7 cellular contexts compared by ENCODE assay signal in the genomic region with DNA sequence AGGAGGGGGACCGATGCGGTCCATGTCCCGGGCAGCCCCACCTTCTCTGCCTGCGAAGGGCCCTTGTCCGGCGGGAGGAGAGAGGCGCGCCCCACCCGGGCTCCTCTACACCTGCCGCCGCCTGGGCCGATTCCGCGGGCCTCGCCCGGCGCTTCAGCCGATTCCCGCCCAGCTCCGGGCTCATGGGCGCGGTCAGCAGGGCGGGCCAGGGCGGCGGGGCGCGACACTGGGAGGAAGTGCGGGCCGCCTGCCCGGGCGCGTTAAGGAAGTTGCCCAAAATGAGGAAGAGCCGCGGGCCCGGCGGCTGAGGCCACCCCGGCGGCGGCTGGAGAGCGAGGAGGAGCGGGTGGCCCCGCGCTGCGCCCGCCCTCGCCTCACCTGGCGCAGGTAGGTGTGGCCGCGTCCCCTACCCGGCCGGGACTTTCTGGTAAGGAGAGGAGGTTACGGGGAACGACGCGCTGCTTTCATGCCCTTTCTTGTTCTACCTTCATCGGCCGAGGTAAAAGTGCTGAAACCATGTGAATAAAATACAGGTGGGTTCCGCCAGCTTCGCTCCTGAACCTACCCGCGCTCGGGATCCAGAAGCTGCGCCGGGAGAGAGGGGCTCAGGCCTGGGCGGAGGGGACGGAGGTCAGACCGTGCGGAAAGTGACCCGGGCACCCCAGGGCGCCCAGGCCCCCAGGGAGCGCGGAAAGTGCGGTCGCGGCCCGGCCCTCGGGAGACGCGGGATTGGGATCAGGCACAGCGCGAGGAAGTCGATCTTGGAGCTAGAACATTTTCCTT. TPM values are rescaled to one million over a fixed set of nuclear protein-coding genes. Genes with fewer than 3 reads are reported as not detected.
DNase-seq lines count a peak whose midpoint lies in the region; ATAC-seq and TF ChIP-seq lines count a peak whose summit lies in the region.

Gene SYK, plus strand, starts transcription at position 313 of the 783 bp plus-strand sequence. CDS start 42,080 bp downstream, outside the sequence.

- DNase-seq in MM.1S, result peak; percentile 78
- DNase-seq in activated B cell treated with CpG ODN at 0.5 μM for 24 hours, result peak; percentile 72
- DNase-seq in hepatocyte (ENCODE audit: low spot score), result peak; percentile 56
- no peak for DNase-seq in SK-N-DZ (ENCODE audit: low spot score)

- H3K27ac Mint-ChIP-seq in activated B cell treated with CpG ODN at 0.5 μM for 24 hours, result peak within 1 kb of the TSS; percentile 94

- H3K27ac ChIP-seq in MM.1S (ENCODE audit: low read length) (peak within 1 kb of the TSS; percentile 67), hepatocyte (peak within 1 kb of the TSS; percentile 48), skeletal muscle tissue (ENCODE audit: low read depth, low read length) (peak within 1 kb of the TSS; percentile 78)

- H3K4me1 ChIP-seq in MM.1S (ENCODE audit: low read length) (peaks cover 19% of the 10 kb centered on the region), hepatocyte (ENCODE audit: insufficient read depth) (no peaks in the 10 kb centered on the region), skeletal muscle tissue (ENCODE audit: control insufficient read depth in 3 of 3, insufficient read depth in 3 of 3, low read length in 3 of 3) (peaks cover 5 to 10% (median 8%) of the 10 kb centered on the region in 3 donors)

- peak within 1 kb of the TSS; percentile 89 for H3K4me2 ChIP-seq in MM.1S (ENCODE audit: low read depth, low read length)
- peak within 1 kb of the TSS; percentile 90 for H3K4me2 ChIP-seq in hepatocyte

- H3K27me3 ChIP-seq in MM.1S (replicated peaks; ENCODE audit: insufficient read depth, low read length) (no peaks in the 10 kb centered on the region), hepatocyte (peaks cover 31% of the 10 kb centered on the region), skeletal muscle tissue (ENCODE audit: control insufficient read depth in 3 of 3, insufficient read depth in 3 of 3, low read length in 3 of 3) (peaks cover 24 to 32% (median 28%) of the 10 kb centered on the region in 3 donors)

- peaks cover 23% of the 10 kb centered on the region for H3K36me3 Mint-ChIP-seq in activated B cell treated with CpG ODN at 0.5 μM for 24 hours (ENCODE audit: low read depth)

- peak within 1 kb of the TSS; percentile 91 for H2AFZ ChIP-seq in MM.1S (ENCODE audit: low read length)
- peak within 1 kb of the TSS; percentile 29 for H2AFZ ChIP-seq in hepatocyte

- TF ChIP-seq CTCF in MM.1S (IDR thresholded peaks at IDR 0.05; ENCODE audit: low read length) (no peak), activated B cell treated with CpG ODN at 0.5 μM for 24 hours (IDR thresholded peaks at IDR 0.05) (no peak), hepatocyte (IDR thresholded peaks at IDR 0.05; ENCODE audit: poor library complexity) (no peak)

- intact Hi-C loops in activated B cell treated with CpG ODN at 0.5 μM for 24 hours (cut with micrococcal nuclease), result loop anchor here (1.0 to 10.0 kb wide), 7 partner anchors 8 to 1487 kb away; partner anchors contain the start of genes CKS2 and SECISBP2

- H3K9me2 ChIP-seq in MM.1S (replicated peaks; ENCODE audit: insufficient read depth, low read length) (no peaks in the 10 kb centered on the region), hepatocyte (replicated peaks; ENCODE audit: insufficient read depth) (no peaks in the 10 kb centered on the region)

- peak within 1 kb of the TSS; percentile 83 for H3K4me3 ChIP-seq in MM.1S (ENCODE audit: low read length)
- peak within 1 kb of the TSS; percentile 48 for H3K4me3 ChIP-seq in hepatocyte
- peak within 1 kb of the TSS; percentile 41 to 45 (median 43) for H3K4me3 ChIP-seq in skeletal muscle tissue (ENCODE audit: low read length in 3 of 3)

- H3K79me2 ChIP-seq in MM.1S (ENCODE audit: low read length), result peaks cover 54% of the 10 kb centered on the region
- no peaks in the 10 kb centered on the region for H3K79me2 ChIP-seq in hepatocyte

- H3K4me1 Mint-ChIP-seq in activated B cell treated with CpG ODN at 0.5 μM for 24 hours, result peaks cover 74% of the 10 kb centered on the region

- H3K9ac ChIP-seq in MM.1S (ENCODE audit: low read length), result peak within 1 kb of the TSS; percentile 81
- H3K9ac ChIP-seq in skeletal muscle tissue (ENCODE audit: low read depth in 1 of 3, low read length in 3 of 3), result peak within 1 kb of the TSS in 2 of 3 donors; percentile 52 to 54

- H3K9me3 Mint-ChIP-seq in activated B cell treated with CpG ODN at 0.5 μM for 24 hours, result no peaks in the 10 kb centered on the region

- 1% methylated on average over 69 of the region's 82 CpGs for whole genome bisulfite sequencing in hepatocyte (ENCODE audit: low lambda C conversion rate, missing lambda C conversion rate)

- H4K20me1 ChIP-seq in MM.1S (ENCODE audit: insufficient read depth, low read length) (no peaks in the 10 kb centered on the region), hepatocyte (ENCODE audit: insufficient read depth, poor library complexity, severe bottlenecking) (no peaks in the 10 kb centered on the region)

- H3K4me3 Mint-ChIP-seq in activated B cell treated with CpG ODN at 0.5 μM for 24 hours, result peak within 1 kb of the TSS; percentile 94

- POLR2A ChIA-PET in activated B cell treated with CpG ODN at 0.5 μM for 24 hours (lab: Charles Lee), result interaction anchor here (0.7 to 3.4 kb wide), 18 partner anchors 9 to 59 kb away, joined by 3 to 102 read pairs (median 7); no protein-coding TSS in a partner anchor

- H3K36me3 ChIP-seq in MM.1S (replicated peaks; ENCODE audit: insufficient read depth, low read length) (no peaks in the 10 kb centered on the region), hepatocyte (replicated peaks; ENCODE audit: insufficient read depth, low read depth) (no peaks in the 10 kb centered on the region), skeletal muscle tissue (ENCODE audit: control insufficient read depth in 3 of 3, insufficient read depth in 3 of 3, low read length in 3 of 3) (no peaks in the 10 kb centered on the region)

- peak; percentile 56 for TF ChIP-seq POLR2A in GM10847 (IDR thresholded peaks at IDR 0.05; ENCODE audit: extremely low read depth, insufficient read length)

- peaks cover 24% of the 10 kb centered on the region for H3F3A ChIP-seq in MM.1S (ENCODE audit: insufficient read depth, low read length)

- CTCF ChIA-PET in activated B cell treated with CpG ODN at 0.5 μM for 24 hours (lab: Charles Lee), result interaction anchor here (0.7 to 2.0 kb wide), 7 partner anchors 10 to 50 kb away, joined by 3 to 7 read pairs (median 3); no protein-coding TSS in a partner anchor

- H3K9me3 ChIP-seq in MM.1S (replicated peaks; ENCODE audit: insufficient read depth, low read length), result no peaks in the 10 kb centered on the region
- H3K9me3 ChIP-seq in hepatocyte (ENCODE audit: low read depth), result no peaks in the 10 kb centered on the region
- H3K9me3 ChIP-seq in skeletal muscle tissue (ENCODE audit: control insufficient read depth in 3 of 3, low read length in 3 of 3), result no peaks in the 10 kb centered on the region

- ATAC-seq in GM21515 (IDR thresholded peaks at IDR 0.05; ENCODE audit: unreplicated experiment) (peak; percentile 43), activated B cell treated with CpG ODN at 0.5 μM for 24 hours (ENCODE audit: low read depth) (peak; percentile 77)

- no peaks in the 10 kb centered on the region for H3K27me3 Mint-ChIP-seq in activated B cell treated with CpG ODN at 0.5 μM for 24 hours

RNA-seq across cellular contexts. Expression of gene SYK, which starts in this region (rescaled TPM):
- total RNA-seq in activated B cell treated with CpG ODN at 0.5 μM for 24 hours (222 and 237 TPM in 2 replicates), hepatocyte (3.6 and 4.9 TPM in 2 replicates), skeletal muscle tissue (4.7 TPM)
- 2.2 and 5.1 TPM in 2 replicates for polyA plus RNA-seq in hepatocyte
- 0.01 TPM in 1 of 2 replicates, not detected in the other for polyA plus RNA-seq in SK-N-DZ (2014; cell fraction: cytosol; rRNA removed)
- not detected in 2 replicates for polyA plus RNA-seq in SK-N-DZ (2014; cell fraction: nucleus; rRNA removed)

Comparison
In these comparisons a context has a peak if more than half of its experiments do, and no peak if none do; other contexts are left out.
1. RNA of gene SYK (total RNA-seq): 222 to 237 TPM in activated B cell treated with CpG ODN at 0.5 μM for 24 hours; 3.6 to 4.9 TPM in hepatocyte and 4.7 TPM in skeletal muscle tissue (single experiment); every median in the first group is over 10 times any median in the second.
2. Peak in every context shown above with its lines, with median percentiles within 50 percentile points of each other: H3K27ac ChIP-seq and H3K4me3 ChIP-seq.